ENCODE assay signal across 10 cellular contexts in the genomic region with DNA sequence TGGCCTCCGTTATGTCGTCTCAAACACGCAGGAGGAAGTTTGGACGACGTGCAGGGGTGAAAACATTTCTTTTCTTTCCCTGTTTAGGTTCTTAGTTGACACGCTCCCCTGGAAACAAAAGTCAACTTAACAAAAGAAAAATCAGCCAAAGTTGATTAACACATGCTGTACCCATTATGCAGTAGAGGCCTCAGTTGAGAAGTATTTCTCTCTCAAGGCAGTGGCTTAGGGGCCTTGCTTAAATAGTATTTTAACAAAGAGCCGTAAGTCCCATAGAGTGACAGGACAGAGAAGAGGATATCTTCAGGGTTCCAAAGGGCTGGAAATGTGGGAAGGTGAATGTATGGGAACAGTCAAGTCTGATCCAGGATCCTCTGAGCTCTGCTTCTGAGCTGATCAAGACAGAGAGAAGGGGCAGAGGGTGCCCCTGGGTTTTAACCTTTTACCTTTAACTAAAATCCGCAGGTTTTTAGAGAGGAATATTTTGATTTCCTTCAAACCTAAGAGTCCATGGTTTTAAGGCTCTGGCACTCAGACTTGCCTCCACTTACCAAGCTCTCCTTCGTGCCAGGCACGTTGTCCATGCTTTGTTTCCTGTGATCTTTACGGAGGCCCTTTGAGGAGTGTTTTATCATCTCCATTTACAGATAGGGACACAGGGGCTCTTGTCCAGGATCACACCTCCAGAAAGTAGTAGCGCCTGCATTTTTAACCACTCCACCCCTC. TPM values are rescaled to one million over a fixed set of nuclear protein-coding genes. Genes with fewer than 3 reads are reported as not detected.
DNase-seq lines count a peak whose midpoint lies in the region; ATAC-seq lines count a peak whose summit lies in the region.
"Had no signal": no experiment of that assay in that cellular context is flagged by ENCODE, and none has a peak within 500 bp of the region (broad histone marks: within the 10 kb centered on the region; RNA-seq: fewer than 3 reads in every experiment).

No MANE protein-coding gene starts in this region.

- ATAC-seq in GM19438 (IDR thresholded peaks at IDR 0.05; ENCODE audit: low read depth, unreplicated experiment) (peak; percentile 4), GM18498 (IDR thresholded peaks at IDR 0.05; ENCODE audit: unreplicated experiment) (no peak)
- ATAC-seq in stimulated activated effector memory CD8-positive, alpha-beta T cell treated with anti-CD3 and anti-CD28 coated beads, Interleukin-12 subunit alpha, Interleukin-12 subunit beta, amount 100 ng/mL, for 72 hours, result no peak

- H3K27me3 Mint-ChIP-seq in activated CD4-positive, alpha-beta memory T cell treated with anti-CD3 and anti-CD28 coated beads for 36 hours, result no peaks in the 10 kb centered on the region
- peaks cover 13 to 25% (median 15%) of the 10 kb centered on the region in 3 donors for H3K27me3 Mint-ChIP-seq in immature natural killer cell (ENCODE audit: low read depth in 3 of 3)

- peak overlapping the region; percentile 97 for H3K4me3 Mint-ChIP-seq in activated CD4-positive, alpha-beta memory T cell treated with anti-CD3 and anti-CD28 coated beads for 36 hours
- peak overlapping the region; percentile 91 to 97 (median 97) for H3K4me3 Mint-ChIP-seq in immature natural killer cell
- peak overlapping the region; percentile 96 for H3K4me3 Mint-ChIP-seq in stimulated activated effector memory CD8-positive, alpha-beta T cell treated with anti-CD3 and anti-CD28 coated beads, Interleukin-12 subunit alpha, Interleukin-12 subunit beta, amount 100 ng/mL, for 72 hours

- no peaks in the 10 kb centered on the region for H3K9me3 Mint-ChIP-seq in activated CD4-positive, alpha-beta memory T cell treated with anti-CD3 and anti-CD28 coated beads for 36 hours
- H3K9me3 Mint-ChIP-seq in immature natural killer cell, result no peaks in the 10 kb centered on the region
- no peaks in the 10 kb centered on the region for H3K9me3 Mint-ChIP-seq in stimulated activated effector memory CD8-positive, alpha-beta T cell treated with anti-CD3 and anti-CD28 coated beads, Interleukin-12 subunit alpha, Interleukin-12 subunit beta, amount 100 ng/mL, for 72 hours

- CTCF ChIA-PET in activated CD4-positive, alpha-beta memory T cell treated with anti-CD3 and anti-CD28 coated beads for 36 hours (lab: Charles Lee), result interaction anchor here (0.6 to 3.7 kb wide), 8 partner anchors 14 to 839 kb away, joined by 3 to 25 read pairs (median 4); a partner anchor contains a TSS

- DNase-seq in activated CD4-positive, alpha-beta memory T cell treated with anti-CD3 and anti-CD28 coated beads for 36 hours, result no peak
- DNase-seq in immature natural killer cell, result no peak
- no peak for DNase-seq in stimulated activated effector memory CD8-positive, alpha-beta T cell treated with anti-CD3 and anti-CD28 coated beads, Interleukin-12 subunit alpha, Interleukin-12 subunit beta, amount 100 ng/mL, for 72 hours (ENCODE audit: low spot score in 2 of 2)
- no peak for DNase-seq in globus pallidus (ENCODE audit: low spot score)
- DNase-seq in iPS-NIHi7 (ENCODE audit: extremely low spot score), result no peak
- DNase-seq in LoVo (ENCODE audit: low spot score), result no peak
- DNase-seq: cortex of kidney, NCI-H1105 treated with DMSO at 0.1 percent for 48 hours had no signal

- intact Hi-C loops in activated CD4-positive, alpha-beta memory T cell treated with anti-CD3 and anti-CD28 coated beads for 36 hours (cut with micrococcal nuclease), result loop anchor here (2.0 to 5.0 kb wide), 3 partner anchors 411 to 863 kb away; a partner anchor contains a TSS

- peaks cover 39% of the 10 kb centered on the region for H3K4me1 Mint-ChIP-seq in activated CD4-positive, alpha-beta memory T cell treated with anti-CD3 and anti-CD28 coated beads for 36 hours (ENCODE audit: low read depth)
- H3K4me1 Mint-ChIP-seq in immature natural killer cell, result peaks cover 57 to 64% of the 10 kb centered on the region in 2 donors
- H3K4me1 Mint-ChIP-seq in stimulated activated effector memory CD8-positive, alpha-beta T cell treated with anti-CD3 and anti-CD28 coated beads, Interleukin-12 subunit alpha, Interleukin-12 subunit beta, amount 100 ng/mL, for 72 hours, result peaks cover 44% of the 10 kb centered on the region

- H3K27ac Mint-ChIP-seq in activated CD4-positive, alpha-beta memory T cell treated with anti-CD3 and anti-CD28 coated beads for 36 hours, result peak overlapping the region; percentile 99
- peak overlapping the region; percentile 98 to 100 (median 99) for H3K27ac Mint-ChIP-seq in immature natural killer cell
- H3K27ac Mint-ChIP-seq in stimulated activated effector memory CD8-positive, alpha-beta T cell treated with anti-CD3 and anti-CD28 coated beads, Interleukin-12 subunit alpha, Interleukin-12 subunit beta, amount 100 ng/mL, for 72 hours, result peak overlapping the region; percentile 99

- peaks cover 18% of the 10 kb centered on the region for H3K36me3 Mint-ChIP-seq in activated CD4-positive, alpha-beta memory T cell treated with anti-CD3 and anti-CD28 coated beads for 36 hours
- no peaks in the 10 kb centered on the region for H3K36me3 Mint-ChIP-seq in immature natural killer cell
- peaks cover 49% of the 10 kb centered on the region for H3K36me3 Mint-ChIP-seq in stimulated activated effector memory CD8-positive, alpha-beta T cell treated with anti-CD3 and anti-CD28 coated beads, Interleukin-12 subunit alpha, Interleukin-12 subunit beta, amount 100 ng/mL, for 72 hours

- POLR2A ChIA-PET in activated CD4-positive, alpha-beta memory T cell treated with anti-CD3 and anti-CD28 coated beads for 36 hours (lab: Charles Lee), result interaction anchor here (0.6 to 2.0 kb wide), 11 partner anchors 12 to 291 kb away, joined by 3 to 10 read pairs (median 5); a partner anchor contains a TSS

RNA-seq across cellular contexts. Expression of a gene that starts 0.6 kb away (rescaled TPM):
- 100 to 1,000 TPM; 251 to 254 TPM for total RNA-seq in activated CD4-positive, alpha-beta memory T cell treated with anti-CD3 and anti-CD28 coated beads for 36 hours
- 1,000 to 10,000 TPM in 2 of 3 donors, 100 to 1,000 TPM in 1; 982 to 1,268 (median 1,061) TPM for polyA plus RNA-seq in immature natural killer cell

RNA-seq across cellular contexts. Expression of a gene that starts 36.2 kb away (rescaled TPM):
- 1,000 to 10,000 TPM; 3,748 to 3,882 TPM for total RNA-seq in activated CD4-positive, alpha-beta memory T cell treated with anti-CD3 and anti-CD28 coated beads for 36 hours
- polyA plus RNA-seq in immature natural killer cell, result 1,000 to 10,000 TPM; 3,321 to 6,011 (median 3,509) TPM

RNA-seq across cellular contexts. Expression of a gene that starts 55.8 kb away (rescaled TPM):
- total RNA-seq in activated CD4-positive, alpha-beta memory T cell treated with anti-CD3 and anti-CD28 coated beads for 36 hours, result 10 to 100 TPM; 91.3 to 95.0 TPM
- polyA plus RNA-seq in immature natural killer cell, result 10 to 100 TPM in 1 of 3 donors, 1 to 10 TPM in 2; 3.2 to 21.5 (median 3.5) TPM
